Comparison of ENCODE assay signal across 1 cellular context in genomic region chr6:113879186-113880096, GRCh38.
TF ChIP-seq lines count a peak whose summit lies in the region.

No MANE protein-coding gene starts in this region.

TF ChIP-seq in SK-N-SH treated with all-trans-retinoic acid at 6 μM for 48 hours, 23 proteins besides CTCF, POLR2A, EP300 and RAD21 (continued from another document):
- no peak for TF ChIP-seq ZNF565 (CRISPR knock-in tag; conservative IDR thresholded peaks at IDR 0.05; ENCODE audit: low read depth)
